Comparison of ENCODE assay signal across 29 cellular contexts in the genomic region with DNA sequence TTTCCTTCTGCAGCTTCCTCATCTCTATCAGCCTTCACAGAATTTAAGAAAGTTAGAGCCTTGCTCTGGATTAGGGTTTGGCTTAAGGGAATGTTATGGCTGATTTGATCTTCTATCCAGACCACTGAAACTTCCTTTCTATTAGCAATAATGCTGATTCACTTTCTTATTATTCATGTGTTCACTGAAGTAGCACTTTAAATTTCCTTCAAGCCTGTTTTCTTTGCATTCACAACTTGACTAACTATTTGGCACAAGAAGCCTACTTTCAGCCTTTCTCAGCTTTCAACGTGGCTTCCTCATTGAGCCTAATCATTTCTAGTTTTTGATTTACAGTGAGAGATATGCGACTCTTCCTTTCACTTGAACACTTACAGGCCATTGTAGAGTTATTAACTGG.
"Had no signal": no experiment of that assay in that cellular context is flagged by ENCODE, and none has a peak within 500 bp of the region (broad histone marks: within the 10 kb centered on the region; RNA-seq: fewer than 3 reads in every experiment).

No MANE protein-coding gene starts in this region.

- ATAC-seq: activated CD4-positive, CD25-positive, alpha-beta regulatory T cell treated with anti-CD3 and anti-CD28 coated beads, Interleukin-2, amount 50 U/mL, for 24 hours; activated CD8-positive, alpha-beta T cell treated with anti-CD3 and anti-CD28 coated beads for 36 hours; activated T-cell treated with anti-CD3 and anti-CD28 coated beads, Interleukin-2, amount 50 U/mL, for 4 hours; activated T-helper 17 cell treated with anti-CD3 and anti-CD28 coated beads, Interleukin-2, amount 50 U/mL, for 72 hours; esophagus mucosa; foreskin keratinocyte; gastrocnemius medialis; T-cell had no signal

- H3K4me3 ChIP-seq: breast epithelium, cardiac muscle cell, colonic mucosa, gastrocnemius medialis had no signal

- DNase-seq: activated B cell treated with CpG ODN at 0.5 μM for 24 hours; activated CD4-positive, alpha-beta T cell treated with anti-CD3 and anti-CD28 coated beads for 48 hours; activated CD4-positive, alpha-beta T cell treated with anti-CD3 and anti-CD28 coated beads, Interleukin-2, amount 50 U/mL, for 1 hour; activated CD4-positive, alpha-beta T cell treated with anti-CD3 and anti-CD28 coated beads, Interleukin-2, amount 50 U/mL, for 48 hours; activated CD8-positive, alpha-beta memory T cell treated with anti-CD3 and anti-CD28 coated beads for 24 hours; activated CD8-positive, alpha-beta T cell treated with anti-CD3 and anti-CD28 coated beads for 36 hours; activated effector memory CD4-positive, alpha-beta T cell treated with Interleukin-2 at 50 U/mL for 16 hours; activated gamma-delta T cell treated with Interleukin-2 at 50 U/mL for 16 hours; activated naive CD4-positive, alpha-beta T cell treated with anti-CD3 and anti-CD28 coated beads, Interleukin-2, amount 50 U/mL, for 16 hours; activated naive CD4-positive, alpha-beta T cell treated with Interleukin-2 at 50 U/mL for 16 hours; activated T-cell treated with anti-CD3 and anti-CD28 coated beads, Interleukin-2, amount 50 U/mL, for 4 hours; amniotic stem cell; anterior cingulate cortex; central memory CD4-positive, alpha-beta T cell; cerebellar nuclear complex; colonic mucosa; effector CD8-positive, alpha-beta T cell; foreskin keratinocyte; gastrocnemius medialis; glutamatergic neuron; SW 1271; T-cell; T-helper 9 cell; WERI-Rb-1 had no signal
